In the genomic region with DNA sequence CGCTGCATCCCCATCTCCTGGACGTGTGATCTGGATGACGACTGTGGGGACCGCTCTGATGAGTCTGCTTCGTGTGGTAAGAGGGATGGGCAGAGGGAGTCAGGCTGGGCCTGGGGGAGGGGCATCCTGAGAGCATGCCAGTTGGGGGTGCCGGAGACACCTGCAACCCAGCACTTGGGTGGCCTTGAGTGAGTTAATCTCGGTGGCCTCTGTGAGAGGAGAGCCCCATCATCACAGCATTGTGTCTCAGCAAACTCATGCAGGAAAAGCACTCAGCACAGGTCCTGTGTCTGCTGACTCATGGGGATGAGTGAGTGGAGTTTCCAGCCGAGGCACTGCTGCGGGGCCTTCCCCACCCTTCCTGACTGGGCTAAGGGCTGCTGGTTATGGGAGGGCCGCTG, we compare ENCODE assay signal across 9 cellular contexts. TPM values are rescaled to one million over a fixed set of nuclear protein-coding genes. Genes with fewer than 3 reads are reported as not detected.
DNase-seq lines count a peak whose midpoint lies in the region; ATAC-seq and FAIRE-seq lines count a peak whose summit lies in the region.
"Had no signal": no experiment of that assay in that cellular context is flagged by ENCODE, and none has a peak within 500 bp of the region (broad histone marks: within the 10 kb centered on the region; RNA-seq: fewer than 3 reads in every experiment).

No MANE protein-coding gene starts in this region.

- H3K4me3 Mint-ChIP-seq in natural killer cell treated with Interleukin-12 subunit alpha and Interleukin-12 subunit beta and Interleukin-15 and Interleukin-18, amount 100 ng/mL, for 72 hours: no peak overlapping the region

- peaks cover 0 to 2% of the 10 kb centered on the region in 2 donors for H3K27me3 Mint-ChIP-seq in natural killer cell treated with Interleukin-12 subunit alpha and Interleukin-12 subunit beta and Interleukin-15 and Interleukin-18, amount 100 ng/mL, for 72 hours

- FAIRE-seq in HTR-8/SVneo (lab: Jason Lieb, UNC): peak; percentile 26

- ATAC-seq in natural killer cell treated with Interleukin-12 subunit alpha and Interleukin-12 subunit beta and Interleukin-15 and Interleukin-18, amount 100 ng/mL, for 72 hours: peak; percentile 40 to 51
- no peak for ATAC-seq in HG03432 (IDR thresholded peaks at IDR 0.05; ENCODE audit: unreplicated experiment)

- no peaks in the 10 kb centered on the region for H3K9me3 Mint-ChIP-seq in natural killer cell treated with Interleukin-12 subunit alpha and Interleukin-12 subunit beta and Interleukin-15 and Interleukin-18, amount 100 ng/mL, for 72 hours

- H3K27ac Mint-ChIP-seq in natural killer cell treated with Interleukin-12 subunit alpha and Interleukin-12 subunit beta and Interleukin-15 and Interleukin-18, amount 100 ng/mL, for 72 hours: no peak overlapping the region

- in situ Hi-C loops in ACHN (cut with HindIII; ENCODE audit: low pct_ligation_motif_present, low pct_unique_long_range_greater_than_20kb, low sequenced_read_pairs): no loop called here

- H3K4me1 Mint-ChIP-seq in natural killer cell treated with Interleukin-12 subunit alpha and Interleukin-12 subunit beta and Interleukin-15 and Interleukin-18, amount 100 ng/mL, for 72 hours (ENCODE audit: low read depth in 2 of 2): no peaks in the 10 kb centered on the region

- DNase-seq in ACHN (peak; percentile 76), HTR-8/SVneo (ENCODE audit: insufficient read length, low spot score) (no peak), amniotic epithelial cell (ENCODE audit: low read depth) (peak; percentile 71), NCI-H1105 (lab: John Stamatoyannopoulos, UW) (no peak), SKM-1 (lab: John Stamatoyannopoulos, UW; ENCODE audit: unreplicated experiment) (no peak), H4 (ENCODE audit: low spot score) (no peak)
- no peak for DNase-seq in natural killer cell treated with Interleukin-12 subunit alpha and Interleukin-12 subunit beta and Interleukin-15 and Interleukin-18, amount 100 ng/mL, for 72 hours (ENCODE audit: low spot score)

- no peaks in the 10 kb centered on the region for H3K36me3 Mint-ChIP-seq in natural killer cell treated with Interleukin-12 subunit alpha and Interleukin-12 subunit beta and Interleukin-15 and Interleukin-18, amount 100 ng/mL, for 72 hours

RNA-seq across cellular contexts. Expression of gene LRP1-AS, which starts 19.6 kb away (rescaled TPM):
- not detected for total RNA-seq in natural killer cell treated with Interleukin-12 subunit alpha and Interleukin-12 subunit beta and Interleukin-15 and Interleukin-18, amount 100 ng/mL, for 72 hours
- not detected in 2 replicates for total RNA-seq in H4 (2014; rRNA removed; shearing (Covaris generic))
- total RNA-seq: myocyte had no signal

RNA-seq across cellular contexts. Expression of gene LRP1, which starts 38.7 kb away (rescaled TPM):
- total RNA-seq in natural killer cell treated with Interleukin-12 subunit alpha and Interleukin-12 subunit beta and Interleukin-15 and Interleukin-18, amount 100 ng/mL, for 72 hours: under 1 TPM; 0.42 to 0.45 TPM
- 5.8 and 6.5 TPM in 2 replicates for total RNA-seq in H4 (2014; rRNA removed; shearing (Covaris generic))

RNA-seq across cellular contexts. Expression of gene NXPH4, which starts 49.6 kb away (rescaled TPM):
- total RNA-seq in natural killer cell treated with Interleukin-12 subunit alpha and Interleukin-12 subunit beta and Interleukin-15 and Interleukin-18, amount 100 ng/mL, for 72 hours: under 1 TPM in 1 of 2 donors, not detected in 1; 0.73 TPM
- 5.6 and 10.7 TPM in 2 replicates for total RNA-seq in H4 (2014; rRNA removed; shearing (Covaris generic))

RNA-seq across cellular contexts. Expression of gene STAT6, which starts 55.8 kb away (rescaled TPM):
- 100 to 1,000 TPM; 158 to 198 TPM for total RNA-seq in natural killer cell treated with Interleukin-12 subunit alpha and Interleukin-12 subunit beta and Interleukin-15 and Interleukin-18, amount 100 ng/mL, for 72 hours
- total RNA-seq in H4 (2014; rRNA removed; shearing (Covaris generic)): 9.3 and 17.9 TPM in 2 replicates

Comparison
In these comparisons a context has a peak if more than half of its experiments do, and no peak if none do; other contexts are left out.
1. DNase-seq: peak in ACHN (single experiment) and amniotic epithelial cell (single experiment); none in HTR-8/SVneo (single experiment), natural killer cell treated with Interleukin-12 subunit alpha and Interleukin-12 subunit beta and Interleukin-15 and Interleukin-18, amount 100 ng/mL, for 72 hours (single experiment), NCI-H1105 (single experiment), SKM-1 (single experiment) and H4 (single experiment).